Comparison of ENCODE assay signal across 8 cellular contexts in genomic region chr16:30956601-30957455, GRCh38. TPM values are rescaled to one million over a fixed set of nuclear protein-coding genes. Genes with fewer than 3 reads are reported as not detected.
DNase-seq lines count a peak whose midpoint lies in the region; ATAC-seq and TF ChIP-seq lines count a peak whose summit lies in the region.

No MANE protein-coding gene starts in this region.

- peak overlapping the region; percentile 87 for H3K4me3 Mint-ChIP-seq in Caco-2 (ENCODE audit: unreplicated experiment)
- H3K4me3 Mint-ChIP-seq in activated naive CD4-positive, alpha-beta T cell treated with anti-CD3 and anti-CD28 coated beads, Interleukin-2, amount 10 ng/mL, durations not matched to agents 7 days and 5 days, result peak overlapping the region; percentile 85

- H3K4me1 ChIP-seq in Caco-2 (no peaks in the 10 kb centered on the region; the same call in 1 of the 2 replicates), osteoblast (ENCODE audit: insufficient read depth, low read length) (peaks cover 16% of the 10 kb centered on the region), thymus (ENCODE audit: control insufficient read depth, insufficient read depth, low read length) (no peaks in the 10 kb centered on the region)

- peak overlapping the region; percentile 96 for H2AFZ ChIP-seq in osteoblast (ENCODE audit: low read length)

- H3K27ac ChIP-seq in KOPT-K1 (ENCODE audit: low read depth, low read length, poor library complexity, severe bottlenecking), result peak overlapping the region; percentile 96
- peak overlapping the region; percentile 96 for H3K27ac ChIP-seq in osteoblast (ENCODE audit: low read depth, low read length)
- peak overlapping the region; percentile 99 for H3K27ac ChIP-seq in thymus (ENCODE audit: low read depth)

- H3K9me3 ChIP-seq in Caco-2, result no peaks in the 10 kb centered on the region
- no peaks in the 10 kb centered on the region for H3K9me3 ChIP-seq in KOPT-K1 (ENCODE audit: insufficient read depth, low read length, poor library complexity, severe bottlenecking)
- H3K9me3 ChIP-seq in osteoblast (ENCODE audit: low read depth, low read length), result no peaks in the 10 kb centered on the region
- H3K9me3 ChIP-seq in thymus (ENCODE audit: control insufficient read depth), result no peaks in the 10 kb centered on the region

- H3K4me2 ChIP-seq in osteoblast (ENCODE audit: insufficient read depth, low read length), result peak overlapping the region; percentile 99

- DNase-seq in Caco-2, result peak; percentile 87 to 88
- peak; percentile 85 for DNase-seq in SK-N-DZ (ENCODE audit: low spot score)
- peak; percentile 90 for DNase-seq in activated naive CD4-positive, alpha-beta T cell treated with anti-CD3 and anti-CD28 coated beads, Interleukin-2, amount 10 ng/mL, durations not matched to agents 7 days and 5 days
- peak; percentile 70 for DNase-seq in globus pallidus (ENCODE audit: low spot score)
- peak; percentile 99 for DNase-seq in osteoblast (ENCODE audit: insufficient read length, low spot score, missing footprints)

- POLR2A ChIA-PET in Caco-2 (lab: Charles Lee), result interaction anchor here (0.6 kb wide), 1 partner anchor 153 kb away, joined by 6 read pairs; no protein-coding TSS in a partner anchor

- H3K4me3 ChIP-seq in Caco-2 (ENCODE audit: low read depth, low read length), result peak overlapping the region; percentile 95
- peak overlapping the region; percentile 94 for H3K4me3 ChIP-seq in osteoblast (ENCODE audit: insufficient read depth, low read length)
- peak overlapping the region; percentile 97 for H3K4me3 ChIP-seq in thymus (ENCODE audit: low read length)

- H3K4me1 Mint-ChIP-seq in Caco-2 (ENCODE audit: low read depth, unreplicated experiment), result peaks cover 13% of the 10 kb centered on the region
- H3K4me1 Mint-ChIP-seq in activated naive CD4-positive, alpha-beta T cell treated with anti-CD3 and anti-CD28 coated beads, Interleukin-2, amount 10 ng/mL, durations not matched to agents 7 days and 5 days, result peaks cover 44% of the 10 kb centered on the region

- no peaks in the 10 kb centered on the region for H3K9me3 Mint-ChIP-seq in Caco-2 (ENCODE audit: unreplicated experiment)
- H3K9me3 Mint-ChIP-seq in activated naive CD4-positive, alpha-beta T cell treated with anti-CD3 and anti-CD28 coated beads, Interleukin-2, amount 10 ng/mL, durations not matched to agents 7 days and 5 days, result no peaks in the 10 kb centered on the region

- WGBS in thymus, result 33% methylated on average over 42 of the region's 42 CpGs

- TF ChIP-seq CTCF in Caco-2 (IDR thresholded peaks at IDR 0.05; ENCODE audit: insufficient read depth in 1 of 2, low read depth in 1 of 2, low read length in 1 of 2, severe bottlenecking in 1 of 2, unreplicated experiment in 1 of 2), result peak in 1 of 2 experiments; percentile 30
- peak; percentile 11 for TF ChIP-seq CTCF in osteoblast (IDR thresholded peaks at IDR 0.05; ENCODE audit: extremely low read depth, low read depth, low read length)

- ATAC-seq in GM21515 (IDR thresholded peaks at IDR 0.05; ENCODE audit: unreplicated experiment), result peak; percentile 44

- peaks cover 22% of the 10 kb centered on the region for H4K20me1 ChIP-seq in osteoblast (ENCODE audit: insufficient read depth, low read length)

- H3K27me3 ChIP-seq in Caco-2 (replicated peaks; ENCODE audit: control insufficient read depth, insufficient read depth, low read length) (no peaks in the 10 kb centered on the region), osteoblast (ENCODE audit: insufficient read depth, low read length) (no peaks in the 10 kb centered on the region), thymus (ENCODE audit: control insufficient read depth, insufficient read depth) (no peaks in the 10 kb centered on the region)

- peaks cover 4% of the 10 kb centered on the region; the same call in 1 of the 2 replicates for H3K36me3 ChIP-seq in Caco-2 (ENCODE audit: control insufficient read depth, insufficient read depth, low read length)
- peaks cover 30% of the 10 kb centered on the region for H3K36me3 ChIP-seq in KOPT-K1 (ENCODE audit: insufficient read depth, low read length)
- peaks cover 29% of the 10 kb centered on the region for H3K36me3 ChIP-seq in osteoblast (ENCODE audit: insufficient read depth, low read length)
- H3K36me3 ChIP-seq in thymus (ENCODE audit: control insufficient read depth, insufficient read depth), result peaks cover 25% of the 10 kb centered on the region

- TSS peak; percentile 57 for BruUV-seq in Caco-2 (replicated peaks; lab: Mats Ljungman, UMichigan)

- intact Hi-C loops in Caco-2 (cut with micrococcal nuclease; ENCODE audit: unreplicated experiment), result loop anchor here (1.0 kb wide), 1 partner anchor 185 kb away; no protein-coding TSS in a partner anchor

- H3K27ac Mint-ChIP-seq in Caco-2 (ENCODE audit: unreplicated experiment), result peak overlapping the region; percentile 95
- peak overlapping the region; percentile 98 for H3K27ac Mint-ChIP-seq in activated naive CD4-positive, alpha-beta T cell treated with anti-CD3 and anti-CD28 coated beads, Interleukin-2, amount 10 ng/mL, durations not matched to agents 7 days and 5 days

- CTCF ChIA-PET in Caco-2 (lab: Charles Lee), result no interaction called here
- CTCF ChIA-PET in activated naive CD4-positive, alpha-beta T cell treated with anti-CD3 and anti-CD28 coated beads, Interleukin-2, amount 10 ng/mL, durations not matched to agents 7 days and 5 days (lab: Charles Lee), result interaction anchor here (4.2 kb wide), 1 partner anchor 15 kb away, joined by 31 read pairs; no protein-coding TSS in a partner anchor

- H3K27me3 Mint-ChIP-seq in Caco-2 (ENCODE audit: insufficient read depth, unreplicated experiment), result no peaks in the 10 kb centered on the region
- no peaks in the 10 kb centered on the region for H3K27me3 Mint-ChIP-seq in activated naive CD4-positive, alpha-beta T cell treated with anti-CD3 and anti-CD28 coated beads, Interleukin-2, amount 10 ng/mL, durations not matched to agents 7 days and 5 days

- peaks cover 24% of the 10 kb centered on the region for H3K79me2 ChIP-seq in osteoblast (ENCODE audit: insufficient read depth, low read length)

- peaks cover 53% of the 10 kb centered on the region for H3K36me3 Mint-ChIP-seq in Caco-2 (ENCODE audit: insufficient read depth, unreplicated experiment)
- peaks cover 32% of the 10 kb centered on the region for H3K36me3 Mint-ChIP-seq in activated naive CD4-positive, alpha-beta T cell treated with anti-CD3 and anti-CD28 coated beads, Interleukin-2, amount 10 ng/mL, durations not matched to agents 7 days and 5 days

RNA-seq across cellular contexts. Expression of gene SETD1A, which starts 0.7 kb away (rescaled TPM):
- total RNA-seq in Caco-2 (2022) (21.5 and 26.3 TPM in 2 replicates), osteoblast (2.2 and 2.9 TPM in 2 replicates)
- 4.9 and 5.6 TPM in 2 replicates for polyA plus RNA-seq in SK-N-DZ (2014; cell fraction: cytosol; rRNA removed)
- polyA plus RNA-seq in SK-N-DZ (2014; cell fraction: nucleus; rRNA removed), result 6.9 and 10.6 TPM in 2 replicates
- 13.1 TPM for polyA plus RNA-seq in thymus

RNA-seq across cellular contexts. Expression of gene ORAI3, which starts 8.0 kb away (rescaled TPM):
- total RNA-seq in Caco-2 (2022) (4.7 TPM in 2 replicates), osteoblast (63.3 and 66.0 TPM in 2 replicates)
- 5.0 and 6.2 TPM in 2 replicates for polyA plus RNA-seq in SK-N-DZ (2014; cell fraction: cytosol; rRNA removed)
- 1.1 and 7.3 TPM in 2 replicates for polyA plus RNA-seq in SK-N-DZ (2014; cell fraction: nucleus; rRNA removed)
- 26.4 TPM for polyA plus RNA-seq in thymus

RNA-seq across cellular contexts. Expression of gene HSD3B7, which starts 28.2 kb away (rescaled TPM):
- total RNA-seq in Caco-2 (2022) (1.3 and 2.4 TPM in 2 replicates), osteoblast (45.6 and 47.7 TPM in 2 replicates)
- 1.6 and 2.3 TPM in 2 replicates for polyA plus RNA-seq in SK-N-DZ (2014; cell fraction: cytosol; rRNA removed)
- polyA plus RNA-seq in SK-N-DZ (2014; cell fraction: nucleus; rRNA removed), result 8.9 and 12.2 TPM in 2 replicates
- 8.4 TPM for polyA plus RNA-seq in thymus

RNA-seq across cellular contexts. Expression of gene FBXL19, which starts 33.5 kb away (rescaled TPM):
- total RNA-seq in Caco-2 (2022) (20.2 and 23.4 TPM in 2 replicates), osteoblast (12.7 and 14.5 TPM in 2 replicates)
- polyA plus RNA-seq in SK-N-DZ (2014; cell fraction: cytosol; rRNA removed), result 29.6 and 48.9 TPM in 2 replicates
- polyA plus RNA-seq in SK-N-DZ (2014; cell fraction: nucleus; rRNA removed), result 36.6 and 41.0 TPM in 2 replicates
- polyA plus RNA-seq in thymus, result 17.0 TPM

RNA-seq across cellular contexts. Expression of gene STX1B, which starts 53.6 kb away (rescaled TPM):
- 0.46 and 0.77 TPM in 2 replicates for total RNA-seq in Caco-2 (2022)
- 4.4 and 5.7 TPM in 2 replicates for polyA plus RNA-seq in SK-N-DZ (2014; cell fraction: cytosol; rRNA removed)
- 9.6 and 24.8 TPM in 2 replicates for polyA plus RNA-seq in SK-N-DZ (2014; cell fraction: nucleus; rRNA removed)
- total RNA-seq in osteoblast, result 0.72 and 2.9 TPM in 2 replicates
- 1.0 TPM for polyA plus RNA-seq in thymus

Comparison
In these comparisons a context has a peak if more than half of its experiments do, and no peak if none do; other contexts are left out.
1. Peak in every context shown above with its lines: DNase-seq, ATAC-seq, H3K4me3 ChIP-seq and H3K27ac ChIP-seq.
2. RNA of gene ORAI3, which starts 8.0 kb away (total RNA-seq): 63.3 to 66.0 TPM in osteoblast; 4.7 TPM in Caco-2; every median in the first group is over 10 times any median in the second.
3. RNA of gene HSD3B7, which starts 28.2 kb away (total RNA-seq): 45.6 to 47.7 TPM in osteoblast; 1.3 to 2.4 TPM in Caco-2; every median in the first group is over 10 times any median in the second.